In the genomic region with DNA sequence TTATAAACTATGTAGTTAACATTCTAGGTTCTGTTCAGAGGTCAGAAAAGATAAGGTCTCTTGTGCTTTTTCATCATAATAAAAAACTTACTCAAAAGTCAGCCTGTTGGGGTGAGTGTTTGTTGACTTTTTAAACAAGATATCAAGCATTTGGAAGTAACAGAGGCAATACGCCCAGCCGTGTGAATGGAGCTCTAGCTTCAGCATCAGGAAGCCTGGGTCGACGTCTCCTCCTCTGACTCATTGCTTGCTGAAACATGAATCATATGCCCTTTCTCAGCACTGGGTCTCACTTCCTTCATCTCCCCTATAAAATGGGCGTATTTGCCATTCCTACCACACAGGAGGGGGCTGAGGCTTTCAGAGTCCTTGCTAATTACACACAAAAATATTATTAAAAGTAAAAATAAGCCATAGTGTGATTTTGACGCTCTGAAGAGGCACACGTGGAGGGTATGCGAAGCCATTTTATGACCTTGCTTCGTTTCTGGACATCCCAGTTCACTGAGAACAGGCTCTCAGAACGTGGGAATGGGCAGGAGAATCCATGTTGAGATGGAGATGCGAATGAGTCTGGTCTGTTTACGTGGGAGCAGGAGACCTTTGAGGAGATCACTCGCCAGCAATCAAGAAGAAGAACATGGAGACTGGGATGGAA, we compare ENCODE assay signal across 8 cellular contexts.
A peak's percentile ranks its signal among the peaks of the same experiment; 100 is the strongest.
DNase-seq lines count a peak whose midpoint lies in the region; ATAC-seq and TF ChIP-seq lines count a peak whose summit lies in the region.

No MANE protein-coding gene starts in this region.

- H3K9ac ChIP-seq in rectal smooth muscle tissue (ENCODE audit: low read length), result no peak overlapping the region

- 48 to 49% methylated on average over 13 of the region's 13 CpGs for WGBS in esophagus squamous epithelium, 2 donors

- TF ChIP-seq POLR2A in esophagus squamous epithelium (IDR thresholded peaks at IDR 0.05), result peak in 1 of 4 donors; percentile 25

- peaks cover 13% of the 10 kb centered on the region for H3K27me3 Mint-ChIP-seq in T-helper 2 cell treated with Interferon-gamma antibody and Interleukin-4, amounts not matched to agents 5 μg/mL and 100 μg/mL, for 36 hours (ENCODE audit: low read depth)

- TF ChIP-seq CTCF in esophagus squamous epithelium (IDR thresholded peaks at IDR 0.05), result peak in 1 of 6 experiments; percentile 4

- DNase-seq in GM04504 (ENCODE audit: low read depth), result peak; percentile 90
- DNase-seq in T-helper 2 cell treated with Interferon-gamma antibody and Interleukin-4, amounts not matched to agents 5 μg/mL and 100 μg/mL, for 36 hours (ENCODE audit: low spot score), result peak; percentile 45
- no peak for DNase-seq in esophagus squamous epithelium (lab: John Stamatoyannopoulos, UW)
- no peak for DNase-seq in cerebellum (ENCODE audit: low spot score)
- no peak for DNase-seq in NCI-H748 (lab: John Stamatoyannopoulos, UW; ENCODE audit: unreplicated experiment)

- no peaks in the 10 kb centered on the region for H3K36me3 ChIP-seq in esophagus squamous epithelium
- no peaks in the 10 kb centered on the region for H3K36me3 ChIP-seq in rectal smooth muscle tissue (ENCODE audit: control insufficient read depth, insufficient read depth, low read length)

- H3K4me3 Mint-ChIP-seq in T-helper 2 cell treated with Interferon-gamma antibody and Interleukin-4, amounts not matched to agents 5 μg/mL and 100 μg/mL, for 36 hours, result no peak overlapping the region

- H3K4me1 Mint-ChIP-seq in T-helper 2 cell treated with Interferon-gamma antibody and Interleukin-4, amounts not matched to agents 5 μg/mL and 100 μg/mL, for 36 hours (ENCODE audit: low read depth), result peaks cover 11% of the 10 kb centered on the region

- ATAC-seq in GM21360 (IDR thresholded peaks at IDR 0.05; ENCODE audit: unreplicated experiment), result no peak
- no peak for ATAC-seq in GM19395 (IDR thresholded peaks at IDR 0.05; ENCODE audit: unreplicated experiment)

- intact Hi-C loops in esophagus squamous epithelium (cut with DNase I), result loop anchor here (5.0 kb wide), 1 partner anchor 1209 kb away; no protein-coding TSS in a partner anchor

- no peak overlapping the region for H3K27ac Mint-ChIP-seq in T-helper 2 cell treated with Interferon-gamma antibody and Interleukin-4, amounts not matched to agents 5 μg/mL and 100 μg/mL, for 36 hours

- H3K4me3 ChIP-seq in esophagus squamous epithelium, result no peak overlapping the region
- no peak overlapping the region for H3K4me3 ChIP-seq in rectal smooth muscle tissue (ENCODE audit: low read length)

- no peaks in the 10 kb centered on the region for H3K9me3 ChIP-seq in esophagus squamous epithelium

- H3K27me3 ChIP-seq in esophagus squamous epithelium, result no peaks in the 10 kb centered on the region
- no peaks in the 10 kb centered on the region for H3K27me3 ChIP-seq in rectal smooth muscle tissue (ENCODE audit: control insufficient read depth, insufficient read depth, low read length)

- H3K27ac ChIP-seq in esophagus squamous epithelium (peak overlapping the region; percentile 90 to 98 (median 96)), rectal smooth muscle tissue (ENCODE audit: low read depth, low read length) (peak overlapping the region; percentile 10)

- H3K36me3 Mint-ChIP-seq in T-helper 2 cell treated with Interferon-gamma antibody and Interleukin-4, amounts not matched to agents 5 μg/mL and 100 μg/mL, for 36 hours (ENCODE audit: low read depth), result no peaks in the 10 kb centered on the region

- H3K4me1 ChIP-seq in esophagus squamous epithelium (peaks cover 37 to 75% (median 50%) of the 10 kb centered on the region in 3 donors), rectal smooth muscle tissue (ENCODE audit: control insufficient read depth, insufficient read depth, low read length) (peaks cover 29% of the 10 kb centered on the region)

- H3K9me3 Mint-ChIP-seq in T-helper 2 cell treated with Interferon-gamma antibody and Interleukin-4, amounts not matched to agents 5 μg/mL and 100 μg/mL, for 36 hours, result no peaks in the 10 kb centered on the region

Comparison
In these comparisons a context has a peak if more than half of its experiments do, and no peak if none do; other contexts are left out.
1. DNase-seq: peak in GM04504 (single experiment) and T-helper 2 cell treated with Interferon-gamma antibody and Interleukin-4, amounts not matched to agents 5 μg/mL and 100 μg/mL, for 36 hours (single experiment); none in esophagus squamous epithelium (single experiment), cerebellum (single experiment) and NCI-H748 (single experiment).